24 cellular contexts compared by ENCODE assay signal in genomic region chr17:40056379-40057005, GRCh38. TPM values are rescaled to one million over a fixed set of nuclear protein-coding genes. Genes with fewer than 3 reads are reported as not detected.
A peak's percentile ranks its signal among the peaks of the same experiment; 100 is the strongest.
DNase-seq lines count a peak whose midpoint lies in the region; ATAC-seq, FAIRE-seq and TF ChIP-seq lines count a peak whose summit lies in the region.
"Had no signal": no experiment of that assay in that cellular context is flagged by ENCODE, and none has a peak within 500 bp of the region (broad histone marks: within the 10 kb centered on the region; RNA-seq: fewer than 3 reads in every experiment).

No MANE protein-coding gene starts in this region.

- 64% methylated on average over 6 of the region's 6 CpGs for WGBS in K562 (ENCODE audit: insufficient coverage, low coverage, missing lambda C conversion rate)

- no peaks in the 10 kb centered on the region for H4K20me1 ChIP-seq in K562 (replicated peaks; ENCODE audit: control insufficient read depth, insufficient read depth, low read length)

- TF ChIP-seq CTCF in K562 (IDR thresholded peaks at IDR 0.05 in 2 of 3, conservative IDR thresholded peaks at IDR 0.05 in 1 of 3; ENCODE audit: insufficient read depth in 2 of 3, low read depth in 1 of 3, low read length in 3 of 3) (no peak), uterus (IDR thresholded peaks at IDR 0.05) (no peak), Caco-2 (IDR thresholded peaks at IDR 0.05; ENCODE audit: insufficient read depth in 1 of 2, low read depth in 1 of 2, low read length in 1 of 2, severe bottlenecking in 1 of 2, unreplicated experiment in 1 of 2) (no peak)

- ATAC-seq in Right ventricle myocardium superior (ENCODE audit: poor library complexity): peak; percentile 3
- ATAC-seq in Right ventricle myocardium inferior: no peak
- ATAC-seq in K562: no peak
- no peak for ATAC-seq in HG03280 (IDR thresholded peaks at IDR 0.05; ENCODE audit: unreplicated experiment)
- ATAC-seq: activated T-helper 17 cell treated with anti-CD3 and anti-CD28 coated beads, Interleukin-2, amount 50 U/mL, for 72 hours; naive thymus-derived CD4-positive, alpha-beta T cell; PC-3; psoas muscle had no signal

- H3K36me3 Mint-ChIP-seq in Caco-2 (ENCODE audit: insufficient read depth, unreplicated experiment): peaks cover 28% of the 10 kb centered on the region

- H3K9me3 ChIP-seq in K562 (replicated peaks; ENCODE audit: control insufficient read depth, insufficient read depth, low read depth, low read length) (no peaks in the 10 kb centered on the region), uterus (no peaks in the 10 kb centered on the region), Caco-2 (no peaks in the 10 kb centered on the region)
- H3K9me3 ChIP-seq: esophagus squamous epithelium, psoas muscle, tibial artery had no signal

- BruUV-seq in K562 (replicated peaks; lab: Mats Ljungman, UMichigan) (no TSS peak), Caco-2 (replicated peaks; lab: Mats Ljungman, UMichigan) (no TSS peak)

- H3K4me3 ChIP-seq in K562 (no peak overlapping the region), uterus (no peak overlapping the region), Caco-2 (ENCODE audit: low read depth, low read length) (no peak overlapping the region)
- H3K4me3 ChIP-seq: esophagus squamous epithelium, psoas muscle, tibial artery had no signal

- H3K4me1 Mint-ChIP-seq in Caco-2 (ENCODE audit: low read depth, unreplicated experiment): peaks cover 11% of the 10 kb centered on the region

- in situ Hi-C loops in K562 (cut with MboI): no loop called here

- no peak overlapping the region for H3K27ac Mint-ChIP-seq in Caco-2 (ENCODE audit: unreplicated experiment)
- H3K27ac Mint-ChIP-seq: activated T-helper 17 cell treated with anti-CD3 and anti-CD28 coated beads, Interleukin-2, amount 50 U/mL, for 72 hours had no signal

- no peak for TF ChIP-seq EP300 in K562 (IDR thresholded peaks at IDR 0.05; ENCODE audit: low read length)

- H3K27me3 ChIP-seq in K562 (ENCODE audit: control insufficient read depth in 2 of 2, insufficient read depth in 2 of 2, low read length in 2 of 2) (no peaks in the 10 kb centered on the region), layer of hippocampus (ENCODE audit: control insufficient read depth, insufficient read depth, low read length) (no peaks in the 10 kb centered on the region), uterus (no peaks in the 10 kb centered on the region), Caco-2 (replicated peaks; ENCODE audit: control insufficient read depth, insufficient read depth, low read length) (no peaks in the 10 kb centered on the region)
- H3K27me3 ChIP-seq: esophagus squamous epithelium, tibial artery had no signal

- H3K27ac ChIP-seq in K562 (ENCODE audit: extremely low read depth, low read depth, low read length): no peak overlapping the region
- peak overlapping the region; percentile 46 for H3K27ac ChIP-seq in layer of hippocampus (ENCODE audit: low read depth, low read length)
- peak overlapping the region; percentile 5 to 20 for H3K27ac ChIP-seq in uterus
- H3K27ac ChIP-seq: psoas muscle, tibial artery had no signal

- peaks cover 18% of the 10 kb centered on the region for H3K79me2 ChIP-seq in K562 (ENCODE audit: control insufficient read depth, insufficient read depth, low read length)

- no peaks in the 10 kb centered on the region for H3K27me3 Mint-ChIP-seq in Caco-2 (ENCODE audit: insufficient read depth, unreplicated experiment)
- H3K27me3 Mint-ChIP-seq: activated T-helper 17 cell treated with anti-CD3 and anti-CD28 coated beads, Interleukin-2, amount 50 U/mL, for 72 hours had no signal

- DNase-seq in Right ventricle myocardium superior (no peak), Right ventricle myocardium inferior (ENCODE audit: missing footprints) (no peak), K562 (ENCODE audit: extremely low read depth in 1 of 4, low spot score in 3 of 4) (no peak), uterus (no peak), Caco-2 (no peak), AG08396 (ENCODE audit: low spot score) (no peak)
- DNase-seq: activated CD4-positive, CD25-positive, alpha-beta regulatory T cell treated with anti-CD3 and anti-CD28 coated beads, Interleukin-2, amount 50 U/mL, for 72 hours; DMS53; effector CD8-positive, alpha-beta T cell; esophagus squamous epithelium; mammary epithelial cell; naive thymus-derived CD4-positive, alpha-beta T cell; NCI-H187; NCI-H510A treated with DMSO at 0.1 percent for 48 hours; PC-3; psoas muscle; stimulated activated CD4-positive, alpha-beta T cell treated with anti-CD3 and anti-CD28 coated beads, Interleukin-12 subunit alpha, Interleukin-12 subunit beta, amount 100 ng/mL, for 4 hours; tibial artery had no signal

- POLR2A ChIA-PET in K562 (lab: Yijun Ruan, JAX): interaction anchor here (0.6 to 1.6 kb wide), 3 partner anchors 9 to 17 kb away, joined by 3 read pairs; no protein-coding TSS in a partner anchor
- POLR2A ChIA-PET in Caco-2 (lab: Charles Lee): no interaction called here

- H3K36me3 ChIP-seq in K562 (ENCODE audit: control insufficient read depth, insufficient read depth, low read length): peaks cover 20% of the 10 kb centered on the region
- H3K36me3 ChIP-seq in uterus: no peaks in the 10 kb centered on the region
- H3K36me3 ChIP-seq in Caco-2 (ENCODE audit: control insufficient read depth, insufficient read depth, low read length): no peaks in the 10 kb centered on the region; the same call in 1 of the 2 replicates

- intact Hi-C loops in Right ventricle myocardium superior (cut with DNase I): no loop called here
- intact Hi-C loops in Right ventricle myocardium inferior (cut with DNase I): no loop called here
- intact Hi-C loops in K562 (cut with micrococcal nuclease): no loop called here
- intact Hi-C loops in uterus (cut with DNase I; ENCODE audit: low total_unique reads): no loop called here
- intact Hi-C loops in Caco-2 (cut with micrococcal nuclease; ENCODE audit: unreplicated experiment): no loop called here

- no peak for TF ChIP-seq POLR2A in K562 (conservative IDR thresholded peaks at IDR 0.05)
- TF ChIP-seq POLR2A in uterus (IDR thresholded peaks at IDR 0.05): no peak

- H3K9ac ChIP-seq in K562 (ENCODE audit: insufficient read depth in 1 of 2, low read depth in 2 of 2, low read length in 2 of 2): peak overlapping the region in 1 of 2 experiments; percentile 17; a peak in 1 of 4 replicates

- peak overlapping the region; percentile 56 for H2AFZ ChIP-seq in K562 (ENCODE audit: low read depth, low read length)

- H3K9me3 Mint-ChIP-seq in Caco-2 (ENCODE audit: unreplicated experiment): no peaks in the 10 kb centered on the region
- H3K9me3 Mint-ChIP-seq: activated T-helper 17 cell treated with anti-CD3 and anti-CD28 coated beads, Interleukin-2, amount 50 U/mL, for 72 hours; CD14-positive monocyte had no signal

- H3K9me1 ChIP-seq in K562 (ENCODE audit: control insufficient read depth, insufficient read depth, low read length): no peaks in the 10 kb centered on the region

- H3K4me2 ChIP-seq in K562 (ENCODE audit: insufficient read depth, low read length): no peak overlapping the region

- H3K4me3 Mint-ChIP-seq in Caco-2 (ENCODE audit: unreplicated experiment): no peak overlapping the region
- H3K4me3 Mint-ChIP-seq: activated T-helper 17 cell treated with anti-CD3 and anti-CD28 coated beads, Interleukin-2, amount 50 U/mL, for 72 hours; CD14-positive monocyte had no signal

- peaks cover 3 to 12% of the 10 kb centered on the region in 2 experiments; a peak in 4 of 5 replicates for H3K4me1 ChIP-seq in K562 (replicated peaks in 1 of 2; ENCODE audit: control insufficient read depth in 2 of 2, insufficient read depth in 2 of 2, low read length in 2 of 2)
- H3K4me1 ChIP-seq in uterus: peaks cover 0 to 8% of the 10 kb centered on the region in 2 donors
- H3K4me1 ChIP-seq in Caco-2: 0 out of 2 replicates have a peak, but pooled peaks cover 3% of the 10 kb centered on the region

- CTCF ChIA-PET in K562 (lab: Yijun Ruan, JAX; ENCODE audit: low intra/inter-chr PET ratio): no interaction called here
- CTCF ChIA-PET in Caco-2 (lab: Charles Lee): no interaction called here

- no peak for TF ChIP-seq RAD21 in K562 (CRISPR knock-in tag; conservative IDR thresholded peaks at IDR 0.05 in 1 of 2, IDR thresholded peaks at IDR 0.05 in 1 of 2)

- FAIRE-seq in K562 (lab: Jason Lieb, UNC): no peak

RNA-seq across cellular contexts. Expression of gene MED24, which starts 2.3 kb away (rescaled TPM):
- total RNA-seq in Right ventricle myocardium superior (54.0 TPM), Right ventricle myocardium inferior (53.9 TPM), K562 (2014; rRNA removed) (40.0 and 50.2 TPM in 2 replicates), K562 (2014; rRNA removed; fragmentation: Illumina TruSeq; extraction: Trizol) (40.3 and 48.9 TPM in 2 replicates), K562 (2015; rRNA removed; fragmentation: Illumina TruSeq; extraction: Trizol) (48.2 and 53.5 TPM in 2 replicates), K562 (2021) (102 and 108 TPM in 2 replicates), uterus (100 to 1,000 TPM in 1 of 4 donors, 10 to 100 TPM in 3; 17.6 to 111 (median 44.7) TPM), Caco-2 (2022) (119 and 122 TPM in 2 replicates)
- total RNA-seq in K562 (2011; cell fraction: chromatin; rRNA removed; ENCODE audit: low replicate concordance): 361 and 745 TPM in 2 replicates
- 434 and 442 TPM in 2 replicates for total RNA-seq in K562 (2011; cell fraction: nucleolus; rRNA removed)
- 293 and 327 TPM in 2 replicates for total RNA-seq in K562 (2011; cell fraction: nucleoplasm; rRNA removed)
- polyA plus RNA-seq in K562 (2011; rRNA removed) (76.3 and 110 TPM in 2 replicates), K562 (2014; fragmentation: Illumina TruSeq; extraction: Trizol) (117 and 129 TPM in 2 replicates), K562 (2014; fragmentation: Nextera tagmentation; extraction: Ambion mirVana) (1 to 10 TPM; 5.9 to 8.3 TPM), K562 (2014; rRNA removed) (73.3 and 74.8 TPM in 2 replicates)
- 70.1 and 113 TPM in 2 replicates for polyA plus RNA-seq in K562 (2011; cell fraction: cytosol; rRNA removed)
- 331 and 574 TPM in 2 replicates for polyA plus RNA-seq in K562 (2011; cell fraction: nucleus; rRNA removed)
- 97.7 and 114 TPM in 2 replicates for polyA plus RNA-seq in K562 (2012)
- 79.0 and 96.5 TPM in 2 replicates for polyA minus RNA-seq in K562 (2011; rRNA and poly(A)+ RNA removed)
- polyA minus RNA-seq in K562 (2011; cell fraction: cytosol; rRNA and poly(A)+ RNA removed): 80.5 and 119 TPM in 2 replicates
- 146 and 149 TPM in 2 replicates for polyA minus RNA-seq in K562 (2011; cell fraction: nucleus; rRNA and poly(A)+ RNA removed)

RNA-seq across cellular contexts. Expression of gene THRA, which starts 6.3 kb away (rescaled TPM):
- total RNA-seq in Right ventricle myocardium superior: 80.0 TPM
- total RNA-seq in Right ventricle myocardium inferior: 88.3 TPM
- total RNA-seq in K562 (2011; cell fraction: chromatin; rRNA removed; ENCODE audit: low replicate concordance): 10.8 and 15.6 TPM in 2 replicates
- total RNA-seq in K562 (2011; cell fraction: nucleolus; rRNA removed): 7.5 and 8.0 TPM in 2 replicates
- total RNA-seq in K562 (2011; cell fraction: nucleoplasm; rRNA removed): 10.3 and 15.7 TPM in 2 replicates
- total RNA-seq in K562 (2014; rRNA removed): 13.8 and 18.9 TPM in 2 replicates
- 7.5 and 9.1 TPM in 2 replicates for total RNA-seq in K562 (2014; rRNA removed; fragmentation: Illumina TruSeq; extraction: Trizol)
- total RNA-seq in K562 (2015; rRNA removed; fragmentation: Illumina TruSeq; extraction: Trizol): 12.2 and 13.2 TPM in 2 replicates
- total RNA-seq in K562 (2021): 22.7 and 23.4 TPM in 2 replicates
- polyA plus RNA-seq in K562 (2011; rRNA removed): 8.3 and 9.3 TPM in 2 replicates
- polyA plus RNA-seq in K562 (2011; cell fraction: cytosol; rRNA removed): 7.8 and 12.5 TPM in 2 replicates
- 7.3 and 15.8 TPM in 2 replicates for polyA plus RNA-seq in K562 (2011; cell fraction: nucleus; rRNA removed)
- 20.0 TPM in 2 replicates for polyA plus RNA-seq in K562 (2012)
- 19.7 and 21.6 TPM in 2 replicates for polyA plus RNA-seq in K562 (2014; fragmentation: Illumina TruSeq; extraction: Trizol)
- under 1 TPM; 0.34 to 0.50 TPM for polyA plus RNA-seq in K562 (2014; fragmentation: Nextera tagmentation; extraction: Ambion mirVana)
- polyA plus RNA-seq in K562 (2014; rRNA removed): 12.7 and 13.8 TPM in 2 replicates
- polyA minus RNA-seq in K562 (2011; rRNA and poly(A)+ RNA removed): 5.8 and 9.7 TPM in 2 replicates
- polyA minus RNA-seq in K562 (2011; cell fraction: cytosol; rRNA and poly(A)+ RNA removed): 6.3 and 7.9 TPM in 2 replicates
- 2.3 and 2.6 TPM in 2 replicates for polyA minus RNA-seq in K562 (2011; cell fraction: nucleus; rRNA and poly(A)+ RNA removed)
- 100 to 1,000 TPM in 1 of 4 donors, 10 to 100 TPM in 3; 19.7 to 124 (median 63.1) TPM for total RNA-seq in uterus
- 27.3 and 29.3 TPM in 2 replicates for total RNA-seq in Caco-2 (2022)

RNA-seq across cellular contexts. Expression of gene CSF3, which starts 41.3 kb away (rescaled TPM):
- total RNA-seq in Right ventricle myocardium superior: not detected
- not detected for total RNA-seq in Right ventricle myocardium inferior
- total RNA-seq in K562 (2011; cell fraction: chromatin; rRNA removed; ENCODE audit: low replicate concordance): 0.23 TPM in 1 of 2 replicates, not detected in the other
- total RNA-seq in K562 (2011; cell fraction: nucleolus; rRNA removed): not detected in 2 replicates
- not detected in 2 replicates for total RNA-seq in K562 (2011; cell fraction: nucleoplasm; rRNA removed)
- not detected in 2 replicates for total RNA-seq in K562 (2014; rRNA removed)
- not detected in 2 replicates for total RNA-seq in K562 (2014; rRNA removed; fragmentation: Illumina TruSeq; extraction: Trizol)
- total RNA-seq in K562 (2015; rRNA removed; fragmentation: Illumina TruSeq; extraction: Trizol): not detected in 2 replicates
- total RNA-seq in K562 (2021): not detected in 2 replicates
- polyA plus RNA-seq in K562 (2011; rRNA removed): not detected in 2 replicates
- polyA plus RNA-seq in K562 (2011; cell fraction: cytosol; rRNA removed): not detected in 2 replicates
- not detected in 2 replicates for polyA plus RNA-seq in K562 (2011; cell fraction: nucleus; rRNA removed)
- polyA plus RNA-seq in K562 (2012): not detected in 2 replicates
- not detected in 2 replicates for polyA plus RNA-seq in K562 (2014; fragmentation: Illumina TruSeq; extraction: Trizol)
- polyA plus RNA-seq in K562 (2014; fragmentation: Nextera tagmentation; extraction: Ambion mirVana): not detected
- 0.19 TPM in 1 of 2 replicates, not detected in the other for polyA plus RNA-seq in K562 (2014; rRNA removed)
- polyA minus RNA-seq in K562 (2011; rRNA and poly(A)+ RNA removed): not detected in 2 replicates
- polyA minus RNA-seq in K562 (2011; cell fraction: cytosol; rRNA and poly(A)+ RNA removed): not detected in 2 replicates
- not detected in 2 replicates for polyA minus RNA-seq in K562 (2011; cell fraction: nucleus; rRNA and poly(A)+ RNA removed)
- total RNA-seq in uterus: 1 to 10 TPM in 1 of 4 donors, under 1 TPM in 1, not detected in 2; 0.29 to 5.0 TPM
- total RNA-seq in Caco-2 (2022): not detected in 2 replicates
- total RNA-seq: A673; activated T-helper 17 cell treated with anti-CD3 and anti-CD28 coated beads, Interleukin-2, amount 50 U/mL, for 72 hours; naive thymus-derived CD4-positive, alpha-beta T cell; SK-MEL-5 had no signal
- polyA plus RNA-seq: CD14-positive monocyte; naive thymus-derived CD4-positive, alpha-beta T cell had no signal

RNA-seq across cellular contexts. Expression of gene NR1D1, which starts 43.9 kb away (rescaled TPM):
- total RNA-seq in Right ventricle myocardium superior (21.1 TPM), Right ventricle myocardium inferior (24.9 TPM), K562 (2014; rRNA removed) (0.78 and 1.00 TPM in 2 replicates), K562 (2014; rRNA removed; fragmentation: Illumina TruSeq; extraction: Trizol) (0.32 and 0.47 TPM in 2 replicates), K562 (2015; rRNA removed; fragmentation: Illumina TruSeq; extraction: Trizol) (0.65 and 1.2 TPM in 2 replicates), K562 (2021) (6.6 and 7.7 TPM in 2 replicates), uterus (10 to 100 TPM in 1 of 4 donors, 1 to 10 TPM in 3; 2.0 to 92.1 (median 4.7) TPM), Caco-2 (2022) (8.9 and 11.3 TPM in 2 replicates)
- 2.3 and 7.8 TPM in 2 replicates for total RNA-seq in K562 (2011; cell fraction: chromatin; rRNA removed; ENCODE audit: low replicate concordance)
- total RNA-seq in K562 (2011; cell fraction: nucleolus; rRNA removed): 3.6 and 4.0 TPM in 2 replicates
- total RNA-seq in K562 (2011; cell fraction: nucleoplasm; rRNA removed): 3.1 and 3.2 TPM in 2 replicates
- polyA plus RNA-seq in K562 (2011; rRNA removed) (0.25 and 0.41 TPM in 2 replicates), K562 (2014; fragmentation: Illumina TruSeq; extraction: Trizol) (4.7 and 6.9 TPM in 2 replicates), K562 (2014; fragmentation: Nextera tagmentation; extraction: Ambion mirVana) (under 1 TPM; 0.27 TPM), K562 (2014; rRNA removed) (1.4 and 2.0 TPM in 2 replicates)
- polyA plus RNA-seq in K562 (2011; cell fraction: cytosol; rRNA removed): 0.21 and 0.89 TPM in 2 replicates
- polyA plus RNA-seq in K562 (2011; cell fraction: nucleus; rRNA removed): 1.3 and 5.0 TPM in 2 replicates
- 5.3 and 5.4 TPM in 2 replicates for polyA plus RNA-seq in K562 (2012)
- 0.42 and 0.63 TPM in 2 replicates for polyA minus RNA-seq in K562 (2011; rRNA and poly(A)+ RNA removed)
- 0.46 and 3.3 TPM in 2 replicates for polyA minus RNA-seq in K562 (2011; cell fraction: cytosol; rRNA and poly(A)+ RNA removed)
- 2.2 and 2.6 TPM in 2 replicates for polyA minus RNA-seq in K562 (2011; cell fraction: nucleus; rRNA and poly(A)+ RNA removed)
